Comparison of ENCODE assay signal across 19 cellular contexts in the genomic region with DNA sequence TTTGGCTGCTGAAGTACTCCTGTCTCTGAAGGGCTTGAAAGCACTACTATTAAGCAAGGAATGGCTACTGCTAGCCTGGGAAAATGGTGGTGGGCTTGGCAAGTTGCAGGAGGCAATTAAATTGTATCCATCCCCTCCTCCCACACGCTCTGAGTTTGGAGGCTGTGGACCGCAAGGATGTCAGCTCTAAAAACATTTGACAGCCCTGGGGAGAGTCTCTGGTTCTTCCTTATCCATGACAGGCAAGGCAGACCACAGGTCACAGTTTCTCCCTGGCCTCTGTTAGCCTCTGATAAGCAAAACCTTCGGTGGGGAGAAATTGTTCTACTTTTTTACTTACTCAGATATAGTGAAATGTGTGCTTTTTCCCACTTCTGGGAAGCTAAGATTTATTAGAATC. TPM values are rescaled to one million over a fixed set of nuclear protein-coding genes. Genes with fewer than 3 reads are reported as not detected.
DNase-seq lines count a peak whose midpoint lies in the region; ATAC-seq and TF ChIP-seq lines count a peak whose summit lies in the region.
"Had no signal": no experiment of that assay in that cellular context is flagged by ENCODE, and none has a peak within 500 bp of the region (broad histone marks: within the 10 kb centered on the region; RNA-seq: fewer than 3 reads in every experiment).

No MANE protein-coding gene starts in this region.

- H3K36me3 ChIP-seq in HEK293 (ENCODE audit: control insufficient read depth in 2 of 2, insufficient read depth in 1 of 2, low read length in 2 of 2) (no peaks in the 10 kb centered on the region), PC-9 (ENCODE audit: low read depth) (no peaks in the 10 kb centered on the region)
- H3K36me3 ChIP-seq: BLaER1, lower lobe of right lung, tibial artery had no signal

- CTCF ChIA-PET in HEK293 (lab: Yijun Ruan, JAX) (interaction anchor here (0.6 kb wide), 2 partner anchors 68 to 293 kb away, joined by 3 read pairs; no protein-coding TSS in a partner anchor), PC-9 (lab: Charles Lee) (no interaction called here)

- H3K9me2 ChIP-seq in PC-9 (ENCODE audit: insufficient read depth): no peaks in the 10 kb centered on the region

- no TSS peak for BruUV-seq in PC-9 (replicated peaks; lab: Mats Ljungman, UMichigan)

- H3K4me3 ChIP-seq in HEK293 (ENCODE audit: low read depth, low read length) (no peak overlapping the region), PC-9 (no peak overlapping the region)
- H3K4me3 ChIP-seq: BLaER1, body of pancreas, GM23338, lower lobe of right lung, skin epidermis, tibial artery had no signal

- H3K4me2 ChIP-seq in PC-9: no peak overlapping the region
- H3K4me2 ChIP-seq: BLaER1, GM23338 had no signal

- DNase-seq in T-helper 2 cell treated with Interferon-gamma antibody and Interleukin-4, amounts not matched to agents 5 μg/mL and 100 μg/mL, for 36 hours (ENCODE audit: low spot score): no peak
- DNase-seq in T-helper 2 cell (no peak), PC-9 (no peak), AG08396 (ENCODE audit: low spot score) (no peak)
- no peak for DNase-seq in activated naive CD8-positive, alpha-beta T cell treated with anti-CD3 and anti-CD28 coated beads for 36 hours
- DNase-seq: 8988T, body of pancreas, lower lobe of right lung, NCI-H187 treated with DMSO at 0.1 percent for 48 hours, NCI-H446, tibial artery had no signal

- peak overlapping the region; percentile 61; the same call in 1 of the 2 replicates for H3K27ac ChIP-seq in HEK293 (ENCODE audit: extremely low read depth, low read depth, low read length)
- no peak overlapping the region for H3K27ac ChIP-seq in PC-9
- H3K27ac ChIP-seq: BLaER1, body of pancreas, lower lobe of right lung, tibial artery had no signal

- no peaks in the 10 kb centered on the region for H4K20me1 ChIP-seq in PC-9 (ENCODE audit: insufficient read depth)
- H4K20me1 ChIP-seq: BLaER1 had no signal

- no peaks in the 10 kb centered on the region for H3K79me2 ChIP-seq in PC-9 (ENCODE audit: low read depth)

- peaks cover 69% of the 10 kb centered on the region for H3K4me1 Mint-ChIP-seq in T-helper 2 cell treated with Interferon-gamma antibody and Interleukin-4, amounts not matched to agents 5 μg/mL and 100 μg/mL, for 36 hours (ENCODE audit: low read depth)
- peaks cover 84% of the 10 kb centered on the region for H3K4me1 Mint-ChIP-seq in activated naive CD8-positive, alpha-beta T cell treated with anti-CD3 and anti-CD28 coated beads for 36 hours
- peaks cover 15% of the 10 kb centered on the region for H3K4me1 Mint-ChIP-seq in nephron

- H3K9me3 ChIP-seq in HEK293 (ENCODE audit: control insufficient read depth, insufficient read depth, low read depth, low read length): no peaks in the 10 kb centered on the region
- H3K9me3 ChIP-seq in PC-9 (ENCODE audit: insufficient read depth, low read depth): no peaks in the 10 kb centered on the region
- H3K9me3 ChIP-seq: BLaER1, body of pancreas, lower lobe of right lung, tibial artery had no signal

- POLR2A ChIA-PET in HEK293 (lab: Yijun Ruan, JAX): no interaction called here
- POLR2A ChIA-PET in PC-9 (lab: Charles Lee; ENCODE audit: unreplicated experiment): no interaction called here

- H3K27me3 Mint-ChIP-seq in T-helper 2 cell treated with Interferon-gamma antibody and Interleukin-4, amounts not matched to agents 5 μg/mL and 100 μg/mL, for 36 hours (ENCODE audit: low read depth): no peaks in the 10 kb centered on the region
- H3K27me3 Mint-ChIP-seq in activated naive CD8-positive, alpha-beta T cell treated with anti-CD3 and anti-CD28 coated beads for 36 hours: no peaks in the 10 kb centered on the region
- H3K27me3 Mint-ChIP-seq in nephron (ENCODE audit: low read depth): no peaks in the 10 kb centered on the region

- TF ChIP-seq CTCF in HEK293 (tag by site-specific recombination; IDR thresholded peaks at IDR 0.05) (no peak), nephron (IDR thresholded peaks at IDR 0.05; ENCODE audit: unreplicated experiment in 3 of 3) (no peak), PC-9 (conservative IDR thresholded peaks at IDR 0.05) (no peak)

- peaks cover 3% of the 10 kb centered on the region for H3K36me3 Mint-ChIP-seq in T-helper 2 cell treated with Interferon-gamma antibody and Interleukin-4, amounts not matched to agents 5 μg/mL and 100 μg/mL, for 36 hours (ENCODE audit: low read depth)
- H3K36me3 Mint-ChIP-seq in activated naive CD8-positive, alpha-beta T cell treated with anti-CD3 and anti-CD28 coated beads for 36 hours: peaks cover 16% of the 10 kb centered on the region
- H3K36me3 Mint-ChIP-seq in nephron (ENCODE audit: low read depth): no peaks in the 10 kb centered on the region

- H3K9me3 Mint-ChIP-seq in T-helper 2 cell treated with Interferon-gamma antibody and Interleukin-4, amounts not matched to agents 5 μg/mL and 100 μg/mL, for 36 hours: no peaks in the 10 kb centered on the region
- H3K9me3 Mint-ChIP-seq in activated naive CD8-positive, alpha-beta T cell treated with anti-CD3 and anti-CD28 coated beads for 36 hours: peaks cover 5% of the 10 kb centered on the region
- no peaks in the 10 kb centered on the region for H3K9me3 Mint-ChIP-seq in nephron
- H3K9me3 Mint-ChIP-seq: dendritic cell treated with granulocyte-macrophage colony-stimulating factor and Interleukin-4, amounts not matched to agents 40 ng/mL and 50 ng/mL, for 4 days; GM23338 had no signal

- H3K4me1 ChIP-seq in HEK293 (ENCODE audit: control insufficient read depth, insufficient read depth, low read length): peaks cover 13% of the 10 kb centered on the region
- no peaks in the 10 kb centered on the region for H3K4me1 ChIP-seq in PC-9 (replicated peaks; ENCODE audit: insufficient read depth)
- H3K4me1 ChIP-seq: body of pancreas, tibial artery had no signal

- no peak for ATAC-seq in GM18519 (IDR thresholded peaks at IDR 0.05; ENCODE audit: low FRiP score, unreplicated experiment)
- ATAC-seq: body of pancreas, lower lobe of right lung had no signal

- H2AFZ ChIP-seq in PC-9: no peak overlapping the region

- no peaks in the 10 kb centered on the region for H3F3A ChIP-seq in PC-9 (ENCODE audit: insufficient read depth, low read depth)

- peak overlapping the region; percentile 67 for H3K4me3 Mint-ChIP-seq in T-helper 2 cell treated with Interferon-gamma antibody and Interleukin-4, amounts not matched to agents 5 μg/mL and 100 μg/mL, for 36 hours
- no peak overlapping the region for H3K4me3 Mint-ChIP-seq in activated naive CD8-positive, alpha-beta T cell treated with anti-CD3 and anti-CD28 coated beads for 36 hours
- H3K4me3 Mint-ChIP-seq in nephron: no peak overlapping the region
- H3K4me3 Mint-ChIP-seq: dendritic cell treated with granulocyte-macrophage colony-stimulating factor and Interleukin-4, amounts not matched to agents 40 ng/mL and 50 ng/mL, for 4 days; GM23338 had no signal

- H3K27me3 ChIP-seq in PC-9 (ENCODE audit: insufficient read depth, low read depth): no peaks in the 10 kb centered on the region
- H3K27me3 ChIP-seq: BLaER1, body of pancreas, tibial artery had no signal

- intact Hi-C loops in PC-9 (cut with micrococcal nuclease; ENCODE audit: unreplicated experiment): no loop called here

- H3K27ac Mint-ChIP-seq in T-helper 2 cell treated with Interferon-gamma antibody and Interleukin-4, amounts not matched to agents 5 μg/mL and 100 μg/mL, for 36 hours: no peak overlapping the region
- H3K27ac Mint-ChIP-seq in activated naive CD8-positive, alpha-beta T cell treated with anti-CD3 and anti-CD28 coated beads for 36 hours: peak overlapping the region; percentile 92
- H3K27ac Mint-ChIP-seq in nephron: peak overlapping the region; percentile 4 to 65 (median 39)
- H3K27ac Mint-ChIP-seq: GM23338 had no signal

TF ChIP-seq in HEK293, 187 proteins besides CTCF, POLR2A, EP300 and RAD21:
- no peak for TF ChIP-seq ZNF214 (tag by site-specific recombination; IDR thresholded peaks at IDR 0.05; ENCODE audit: borderline replicate concordance)
- no peak for TF ChIP-seq ZNF324 (tag by site-specific recombination; IDR thresholded peaks at IDR 0.05)
- TF ChIP-seq ZNF768 (tag by site-specific recombination; IDR thresholded peaks at IDR 0.05): no peak
- no peak for TF ChIP-seq ZBTB8A (tag by site-specific recombination; IDR thresholded peaks at IDR 0.05)
- TF ChIP-seq ZNF585B (tag by site-specific recombination; IDR thresholded peaks at IDR 0.05): no peak
- TF ChIP-seq ZNF239 (tag by site-specific recombination; IDR thresholded peaks at IDR 0.05): no peak
- no peak for TF ChIP-seq ZNF514 (tag by site-specific recombination; IDR thresholded peaks at IDR 0.05)
- no peak for TF ChIP-seq ELK4 (IDR thresholded peaks at IDR 0.05; ENCODE audit: borderline replicate concordance, low read depth, low read length)
- no peak for TF ChIP-seq ZNF366 (tag by site-specific recombination; conservative IDR thresholded peaks at IDR 0.05)
- TF ChIP-seq, protein P1, sequence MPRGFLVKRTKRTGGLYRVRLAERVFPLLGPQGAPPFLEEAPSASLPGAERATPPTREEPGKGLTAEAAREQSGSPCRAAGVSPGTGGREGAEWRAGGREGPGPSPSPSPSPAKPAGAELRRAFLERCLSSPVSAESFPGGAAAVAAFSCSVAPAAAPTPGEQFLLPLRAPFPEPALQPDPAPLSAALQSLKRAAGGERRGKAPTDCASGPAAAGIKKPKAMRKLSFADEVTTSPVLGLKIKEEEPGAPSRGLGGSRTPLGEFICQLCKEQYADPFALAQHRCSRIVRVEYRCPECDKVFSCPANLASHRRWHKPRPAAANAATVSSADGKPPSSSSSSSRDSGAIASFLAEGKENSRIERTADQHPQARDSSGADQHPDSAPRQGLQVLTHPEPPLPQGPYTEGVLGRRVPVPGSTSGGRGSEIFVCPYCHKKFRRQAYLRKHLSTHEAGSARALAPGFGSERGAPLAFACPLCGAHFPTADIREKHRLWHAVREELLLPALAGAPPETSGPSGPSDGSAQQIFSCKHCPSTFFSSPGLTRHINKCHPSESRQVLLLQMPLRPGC (tag by site-specific recombination; IDR thresholded peaks at IDR 0.05): no peak
- TF ChIP-seq ZXDB (tag by site-specific recombination; IDR thresholded peaks at IDR 0.05): no peak
- TF ChIP-seq ZNF777 (tag by site-specific recombination; IDR thresholded peaks at IDR 0.05; ENCODE audit: borderline replicate concordance): no peak
TF ChIP-seq in HEK293: peak in this region for 0.

RNA-seq across cellular contexts. Expression of gene S1PR1, which starts 46.6 kb away (rescaled TPM):
- total RNA-seq in activated naive CD8-positive, alpha-beta T cell treated with anti-CD3 and anti-CD28 coated beads for 36 hours: 10 to 100 TPM; 72.6 to 75.9 TPM
- total RNA-seq in PC-9 (2021): 0.15 and 0.68 TPM in 2 replicates
- total RNA-seq: HepG2 had no signal

Comparison
In these comparisons a context has a peak if more than half of its experiments do, and no peak if none do; other contexts are left out.
1. RNA of gene S1PR1, which starts 46.6 kb away (total RNA-seq): 72.6 to 75.9 TPM in activated naive CD8-positive, alpha-beta T cell treated with anti-CD3 and anti-CD28 coated beads for 36 hours; 0.15 to 0.68 TPM in PC-9; every median in the first group is over 10 times any median in the second.